ENCODE assay signal across 10 cellular contexts in the genomic region with DNA sequence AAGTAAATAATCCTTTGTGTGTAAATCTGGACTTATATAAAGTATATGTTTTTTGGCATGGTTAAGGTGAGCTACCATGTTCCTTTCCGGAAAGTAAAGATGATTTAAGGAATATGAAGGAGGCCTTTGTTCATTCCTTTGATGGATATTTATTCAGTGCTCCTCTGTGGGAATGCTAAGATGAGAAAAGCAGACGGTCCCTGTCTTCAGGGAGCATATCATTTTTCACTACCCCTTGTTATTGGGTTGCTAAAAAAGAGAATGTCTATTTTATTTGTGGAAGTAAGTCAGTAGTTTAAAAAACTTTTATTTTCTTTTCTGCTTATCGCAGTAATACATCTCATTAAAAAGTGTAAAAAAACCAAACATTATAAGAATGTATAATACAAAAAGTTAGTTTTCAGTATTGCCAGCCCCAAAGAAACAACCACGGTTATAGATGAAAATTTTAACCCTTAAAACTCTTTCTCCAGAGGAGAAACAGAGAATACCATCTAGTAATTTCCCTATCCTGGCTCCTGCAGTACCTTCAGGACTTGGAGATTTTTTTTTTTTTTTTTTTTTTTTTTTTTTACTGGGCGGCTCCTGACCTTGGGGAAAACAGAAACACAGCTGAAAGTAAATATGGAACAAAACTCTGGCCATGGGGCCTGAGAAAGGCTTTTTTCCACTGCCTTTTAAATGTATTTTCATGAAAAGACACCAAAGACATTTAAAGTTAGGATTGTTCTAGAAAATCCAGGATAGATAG. TPM values are rescaled to one million over a fixed set of nuclear protein-coding genes. Genes with fewer than 3 reads are reported as not detected.
DNase-seq lines count a peak whose midpoint lies in the region; ATAC-seq, FAIRE-seq and TF ChIP-seq lines count a peak whose summit lies in the region.
"Had no signal": no experiment of that assay in that cellular context is flagged by ENCODE, and none has a peak within 500 bp of the region (broad histone marks: within the 10 kb centered on the region; RNA-seq: fewer than 3 reads in every experiment).

No MANE protein-coding gene starts in this region.

- H3K36me3 ChIP-seq in mammary epithelial cell (ENCODE audit: insufficient read depth, low read length) (no peaks in the 10 kb centered on the region), muscle layer of colon (ENCODE audit: insufficient read depth, low read length) (no peaks in the 10 kb centered on the region)

- in situ Hi-C loops in mammary epithelial cell (cut with MboI; ENCODE audit: low sequenced_read_pairs in 2 of 2): no loop called here

- H3K4me3 ChIP-seq in HFF-Myc (replicated peaks; ENCODE audit: low read depth, low read length) (peak overlapping the region; percentile 29; the same call in 1 of the 2 replicates), mammary epithelial cell (replicated peaks in 1 of 3; ENCODE audit: insufficient read depth in 1 of 3, low read depth in 2 of 3, low read length in 3 of 3) (no peak overlapping the region), muscle layer of colon (ENCODE audit: low read depth in 1 of 2, low read length in 2 of 2) (peak overlapping the region in 1 of 2 donors; percentile 61)

- FAIRE-seq in A204.1 (lab: Jason Lieb, UNC): peak; percentile 66
- FAIRE-seq: bronchial epithelial cell had no signal

- BruUV-seq in mammary epithelial cell (replicated peaks; lab: Mats Ljungman, UMichigan): no TSS peak

- no peak overlapping the region for H3K4me2 ChIP-seq in mammary epithelial cell (ENCODE audit: insufficient read depth, low read depth, low read length)

- H4K20me1 ChIP-seq in mammary epithelial cell (ENCODE audit: insufficient read depth, low read length): no peaks in the 10 kb centered on the region

- intact Hi-C loops in mammary epithelial cell (cut with micrococcal nuclease): no loop called here

- TF ChIP-seq CTCF in HFF-Myc (IDR thresholded peaks at IDR 0.05; ENCODE audit: low read depth, low read length, missing control alignments) (no peak), mammary epithelial cell (conservative IDR thresholded peaks at IDR 0.05 in 1 of 2, IDR thresholded peaks at IDR 0.05 in 1 of 2; ENCODE audit: extremely low read depth in 1 of 2, insufficient read depth in 1 of 2, low read depth in 1 of 2, low read length in 2 of 2) (no peak), GM10266 (IDR thresholded peaks at IDR 0.05; ENCODE audit: control insufficient read depth, insufficient read depth, low read depth, missing control alignments) (no peak)

- peak overlapping the region; percentile 54 for H2AFZ ChIP-seq in mammary epithelial cell (ENCODE audit: low read depth, low read length)

- CTCF ChIA-PET in mammary epithelial cell (lab: Charles Lee; ENCODE audit: low non-redundant PET): no interaction called here

- no peaks in the 10 kb centered on the region for H3K4me1 ChIP-seq in mammary epithelial cell (ENCODE audit: insufficient read depth, low read length)
- H3K4me1 ChIP-seq in muscle layer of colon (ENCODE audit: insufficient read depth, low read length): no peaks in the 10 kb centered on the region

- no peak overlapping the region for H3K27ac ChIP-seq in mammary epithelial cell (ENCODE audit: insufficient read depth, low read depth, low read length)
- H3K27ac ChIP-seq in muscle layer of colon (ENCODE audit: low read depth, low read length): peak overlapping the region; percentile 17

- H3K27me3 ChIP-seq in mammary epithelial cell (ENCODE audit: insufficient read depth, low read length): no peaks in the 10 kb centered on the region
- no peaks in the 10 kb centered on the region for H3K27me3 ChIP-seq in muscle layer of colon (ENCODE audit: control insufficient read depth in 1 of 2, insufficient read depth in 2 of 2, low read length in 2 of 2)

- dilution Hi-C loops in mammary epithelial cell (cut with HindIII; ENCODE audit: low sequenced_read_pairs): no loop called here

- H3K9ac ChIP-seq in mammary epithelial cell (ENCODE audit: insufficient read depth, low read length) (no peak overlapping the region), muscle layer of colon (ENCODE audit: low read length) (peak overlapping the region; percentile 29)

- no peak for DNase-seq in HFF-Myc (ENCODE audit: extremely low read depth, low read depth)
- DNase-seq in mammary epithelial cell: no peak
- DNase-seq in GM10266 (ENCODE audit: extremely low spot score): no peak
- no peak for DNase-seq in NCI-H524 (lab: John Stamatoyannopoulos, UW)
- no peak for DNase-seq in NCI-H1436 treated with DMSO at 0.1 percent for 48 hours (lab: John Stamatoyannopoulos, UW)
- DNase-seq: occipital lobe had no signal

- H3K79me2 ChIP-seq in mammary epithelial cell (ENCODE audit: insufficient read depth, low read length): no peaks in the 10 kb centered on the region

- 67% methylated on average over 5 of the region's 5 CpGs for WGBS in mammary epithelial cell (ENCODE audit: low coverage, missing lambda C conversion rate)

- ATAC-seq in GM19397 (IDR thresholded peaks at IDR 0.05; ENCODE audit: unreplicated experiment): no peak

- H3K9me3 ChIP-seq in mammary epithelial cell (replicated peaks; ENCODE audit: insufficient read depth, low read length) (no peaks in the 10 kb centered on the region), muscle layer of colon (ENCODE audit: low read length) (no peaks in the 10 kb centered on the region)

RNA-seq across cellular contexts. Expression of a gene that starts 35.3 kb away (rescaled TPM):
- total RNA-seq in mammary epithelial cell: 100 to 1,000 TPM; 136 to 244 TPM
- polyA plus RNA-seq in mammary epithelial cell: 117 TPM
- 123 TPM for polyA minus RNA-seq in mammary epithelial cell
